Comparison of ENCODE assay signal across 27 cellular contexts in genomic region chr10:118965636-118966035, GRCh38.
DNase-seq lines count a peak whose midpoint lies in the region; ATAC-seq and TF ChIP-seq lines count a peak whose summit lies in the region.
"Had no signal": no experiment of that assay in that cellular context is flagged by ENCODE, and none has a peak within 500 bp of the region (broad histone marks: within the 10 kb centered on the region; RNA-seq: fewer than 3 reads in every experiment).

No MANE protein-coding gene starts in this region.

- H3K36me3 ChIP-seq in psoas muscle (ENCODE audit: insufficient read depth in 1 of 2, low read depth in 1 of 2) (no peaks in the 10 kb centered on the region), prostate gland (no peaks in the 10 kb centered on the region), left ventricle myocardium inferior (no peaks in the 10 kb centered on the region)
- H3K36me3 ChIP-seq: adrenal gland; BLaER1 treated with 17β-estradiol and CSF1 and Interleukin-3, amounts not matched to agents 10 nM and 100 nM; left lung; upper lobe of left lung had no signal

- H3K9me3 ChIP-seq in psoas muscle (no peaks in the 10 kb centered on the region), prostate gland (no peaks in the 10 kb centered on the region), left ventricle myocardium inferior (replicated peaks) (no peaks in the 10 kb centered on the region)
- H3K9me3 ChIP-seq: adrenal gland; BLaER1 treated with 17β-estradiol and CSF1 and Interleukin-3, amounts not matched to agents 10 nM and 100 nM; body of pancreas; left lung; upper lobe of left lung had no signal

- H3K27me3 ChIP-seq in psoas muscle (ENCODE audit: insufficient read depth in 3 of 3, low read length in 2 of 3): no peaks in the 10 kb centered on the region
- no peaks in the 10 kb centered on the region for H3K27me3 ChIP-seq in prostate gland (replicated peaks; ENCODE audit: insufficient read depth)
- H3K27me3 ChIP-seq in left ventricle myocardium inferior (ENCODE audit: low read depth): no peaks in the 10 kb centered on the region
- H3K27me3 ChIP-seq: adrenal gland; BLaER1 treated with 17β-estradiol and CSF1 and Interleukin-3, amounts not matched to agents 10 nM and 100 nM; body of pancreas; upper lobe of left lung had no signal

- TF ChIP-seq CTCF in psoas muscle (IDR thresholded peaks at IDR 0.05): no peak
- TF ChIP-seq CTCF in prostate gland (IDR thresholded peaks at IDR 0.05): no peak
- TF ChIP-seq CTCF in left ventricle myocardium inferior (IDR thresholded peaks at IDR 0.05; ENCODE audit: borderline replicate concordance): no peak

- H3K4me3 ChIP-seq in psoas muscle: no peak overlapping the region
- no peak overlapping the region for H3K4me3 ChIP-seq in prostate gland
- no peak overlapping the region for H3K4me3 ChIP-seq in left ventricle myocardium inferior
- H3K4me3 ChIP-seq: adrenal gland; BLaER1 treated with 17β-estradiol and CSF1 and Interleukin-3, amounts not matched to agents 10 nM and 100 nM; body of pancreas; K562; left lung; PC-9; upper lobe of left lung had no signal

- ATAC-seq in psoas muscle (peak; percentile 50 to 71 (median 62)), HG02981 (IDR thresholded peaks at IDR 0.05; ENCODE audit: unreplicated experiment) (no peak)
- ATAC-seq: body of pancreas; K562; left lung; naive thymus-derived CD4-positive, alpha-beta T cell; stimulated activated memory B cell treated with anti-CD40 and anti-IgM and Interleukin-4, amounts not matched to agents 10 μg/mL and 1 μg/mL and 100 μg/mL, for 72 hours had no signal

- intact Hi-C loops in psoas muscle (cut with DNase I) (no loop called here), prostate gland (cut with DNase I) (no loop called here), left ventricle myocardium inferior (cut with micrococcal nuclease) (no loop called here)

- no peak overlapping the region for H3K27ac ChIP-seq in psoas muscle
- no peak overlapping the region for H3K27ac ChIP-seq in prostate gland
- no peak overlapping the region for H3K27ac ChIP-seq in left ventricle myocardium inferior (replicated peaks)
- H3K27ac ChIP-seq: BLaER1 treated with 17β-estradiol and CSF1 and Interleukin-3, amounts not matched to agents 10 nM and 100 nM; body of pancreas; left lung; PC-9; upper lobe of left lung had no signal

- TF ChIP-seq POLR2A in prostate gland (IDR thresholded peaks at IDR 0.05): no peak

- WGBS in psoas muscle, 3 donors: 23 to 36% (median 28%) methylated on average over 9 of the region's 9 CpGs
- WGBS in prostate gland: 69% methylated on average over 8 of the region's 9 CpGs

- H3K4me1 ChIP-seq in psoas muscle: peaks cover 35% of the 10 kb centered on the region
- H3K4me1 ChIP-seq in prostate gland (replicated peaks): no peaks in the 10 kb centered on the region
- peaks cover 29% of the 10 kb centered on the region for H3K4me1 ChIP-seq in left ventricle myocardium inferior
- H3K4me1 ChIP-seq: body of pancreas, left lung, upper lobe of left lung had no signal

- peak; percentile 50 for DNase-seq in HCEC 1CT
- peak; percentile 9 for DNase-seq in SW480 (ENCODE audit: low spot score)
- DNase-seq in kidney tubule cell (ENCODE audit: low spot score): peak; percentile 36
- DNase-seq in psoas muscle: peak in 1 of 2 donors; percentile 63
- no peak for DNase-seq in prostate gland (ENCODE audit: low spot score)
- no peak for DNase-seq in NCI-H446 (lab: John Stamatoyannopoulos, UW)
- DNase-seq in left ventricle myocardium inferior: no peak
- DNase-seq: activated CD4-positive, alpha-beta memory T cell treated with anti-CD3 and anti-CD28 coated beads for 36 hours; activated CD4-positive, CD25-positive, alpha-beta regulatory T cell treated with anti-CD3 and anti-CD28 coated beads, Interleukin-2, amount 50 U/mL, for 72 hours; activated CD8-positive, alpha-beta memory T cell treated with anti-CD3 and anti-CD28 coated beads, Interleukin-2, amount 50 U/mL, for 4 hours; activated naive CD4-positive, alpha-beta T cell treated with anti-CD3 and anti-CD28 coated beads, Interleukin-2, amount 10 ng/mL, durations not matched to agents 7 days and 5 days; DND-41; left lung; mesendoderm; naive thymus-derived CD4-positive, alpha-beta T cell; NCI-H1092 treated with DMSO at 0.1 percent for 48 hours; NCI-H187; NCI-H510A treated with DMSO at 0.1 percent for 48 hours; occipital lobe; PC-9; upper lobe of left lung had no signal

Comparison
In these comparisons a context has a peak if more than half of its experiments do, and no peak if none do; other contexts are left out.
1. DNase-seq: peak in HCEC 1CT (single experiment), SW480 (single experiment) and kidney tubule cell (single experiment); none in prostate gland (single experiment), NCI-H446 (0 of 2) and left ventricle myocardium inferior (single experiment).